Comparison of ENCODE assay signal across 22 cellular contexts in genomic region chr10:11887381-11888227, GRCh38.
DNase-seq lines count a peak whose midpoint lies in the region; ATAC-seq lines count a peak whose summit lies in the region.
"Had no signal": no experiment of that assay in that cellular context is flagged by ENCODE, and none has a peak within 500 bp of the region (broad histone marks: within the 10 kb centered on the region; RNA-seq: fewer than 3 reads in every experiment).

No MANE protein-coding gene starts in this region.

- H2BK120ac ChIP-seq in neuronal stem cell (ENCODE audit: low read depth, low read length), result no peak overlapping the region

- peak overlapping the region; percentile 76 for H3K23ac ChIP-seq in neuronal stem cell (ENCODE audit: low read depth, low read length, poor library complexity)

- no peak for ATAC-seq in activated T-helper 17 cell treated with anti-CD3 and anti-CD28 coated beads, Interleukin-2, amount 50 U/mL, for 72 hours (replicated peaks)
- ATAC-seq in GM18861 (IDR thresholded peaks at IDR 0.05; ENCODE audit: unreplicated experiment), result no peak
- ATAC-seq in HG03342 (IDR thresholded peaks at IDR 0.05; ENCODE audit: unreplicated experiment), result no peak
- ATAC-seq: natural killer cell had no signal

- no peak overlapping the region for H2BK5ac ChIP-seq in neuronal stem cell (ENCODE audit: low read length)

- H3K9me3 ChIP-seq in SJCRH30 (replicated peaks) (no peaks in the 10 kb centered on the region), neuronal stem cell (replicated peaks in 1 of 2; ENCODE audit: control insufficient read depth in 2 of 2, insufficient read depth in 1 of 2, low read depth in 1 of 2, low read length in 2 of 2) (no peaks in the 10 kb centered on the region)
- H3K9me3 ChIP-seq: breast epithelium, right atrium auricular region had no signal

- DNase-seq in NCI-H146 (lab: John Stamatoyannopoulos, UW) (peak; percentile 21), NCI-H146 treated with DMSO at 0.1 percent for 48 hours (lab: John Stamatoyannopoulos, UW; ENCODE audit: unreplicated experiment) (no peak), SJCRH30 (peak; percentile 80 to 84), neuronal stem cell (ENCODE audit: low spot score) (no peak)
- no peak for DNase-seq in activated CD4-positive, CD25-positive, alpha-beta regulatory T cell (lab: John Stamatoyannopoulos, UW)
- DNase-seq: activated naive CD4-positive, alpha-beta T cell treated with anti-CD3 and anti-CD28 coated beads for 36 hours; CD4-positive, alpha-beta memory T cell; EL; GOT3; KBM-7; midbrain; natural killer cell; NCI-H1436 treated with DMSO at 0.1 percent for 48 hours; Right ventricle myocardium superior; SW 1271; T-helper 9 cell had no signal

- H3K9ac ChIP-seq in neuronal stem cell (ENCODE audit: low read depth, low read length, poor library complexity), result no peak overlapping the region

- H3K27ac Mint-ChIP-seq in activated T-helper 17 cell treated with anti-CD3 and anti-CD28 coated beads, Interleukin-2, amount 50 U/mL, for 72 hours, result no peak overlapping the region
- H3K27ac Mint-ChIP-seq: activated naive CD4-positive, alpha-beta T cell treated with anti-CD3 and anti-CD28 coated beads for 36 hours; natural killer cell had no signal

- no peaks in the 10 kb centered on the region for H3K27me3 ChIP-seq in SJCRH30
- H3K27me3 ChIP-seq in neuronal stem cell (ENCODE audit: control insufficient read depth in 3 of 3, insufficient read depth in 3 of 3, low read depth in 1 of 3, low read length in 3 of 3), result no peaks in the 10 kb centered on the region
- H3K27me3 ChIP-seq: breast epithelium, right atrium auricular region had no signal

- H3K4me3 Mint-ChIP-seq in activated T-helper 17 cell treated with anti-CD3 and anti-CD28 coated beads, Interleukin-2, amount 50 U/mL, for 72 hours, result no peak overlapping the region
- H3K4me3 Mint-ChIP-seq: activated naive CD4-positive, alpha-beta T cell treated with anti-CD3 and anti-CD28 coated beads for 36 hours; CD4-positive, alpha-beta memory T cell; natural killer cell had no signal

- H3K36me3 Mint-ChIP-seq in activated T-helper 17 cell treated with anti-CD3 and anti-CD28 coated beads, Interleukin-2, amount 50 U/mL, for 72 hours (ENCODE audit: low read depth), result no peaks in the 10 kb centered on the region
- H3K36me3 Mint-ChIP-seq: CD4-positive, alpha-beta memory T cell; natural killer cell had no signal

- WGBS in neuronal stem cell (ENCODE audit: extremely low coverage in 2 of 2, insufficient read length in 2 of 2, insufficient replicate concordance in 1 of 2), 2 donors, result no CpG with 5 or more reads among the region's 16 CpGs

- peaks cover 3% of the 10 kb centered on the region for H3K4me1 Mint-ChIP-seq in activated T-helper 17 cell treated with anti-CD3 and anti-CD28 coated beads, Interleukin-2, amount 50 U/mL, for 72 hours

- no peak overlapping the region for H3K4me2 ChIP-seq in neuronal stem cell (ENCODE audit: insufficient read depth, low read length, poor library complexity, severe bottlenecking)

- H3K4me1 ChIP-seq in SJCRH30 (peaks cover 16% of the 10 kb centered on the region), neuronal stem cell (ENCODE audit: control insufficient read depth in 2 of 2, insufficient read depth in 1 of 2, low read depth in 1 of 2, low read length in 2 of 2) (no peaks in the 10 kb centered on the region)
- H3K4me1 ChIP-seq: breast epithelium had no signal

- peak overlapping the region; percentile 52 for H2BK12ac ChIP-seq in neuronal stem cell (ENCODE audit: low read length)

- H3K36me3 ChIP-seq in SJCRH30 (no peaks in the 10 kb centered on the region), neuronal stem cell (replicated peaks in 1 of 2; ENCODE audit: control insufficient read depth in 2 of 2, insufficient read depth in 2 of 2, low read length in 2 of 2) (no peaks in the 10 kb centered on the region)
- H3K36me3 ChIP-seq: breast epithelium, right atrium auricular region had no signal

- H3K9me3 Mint-ChIP-seq in activated T-helper 17 cell treated with anti-CD3 and anti-CD28 coated beads, Interleukin-2, amount 50 U/mL, for 72 hours, result no peaks in the 10 kb centered on the region
- H3K9me3 Mint-ChIP-seq: activated naive CD4-positive, alpha-beta T cell treated with anti-CD3 and anti-CD28 coated beads for 36 hours; CD4-positive, alpha-beta memory T cell; natural killer cell had no signal

- no peak overlapping the region for H2BK15ac ChIP-seq in neuronal stem cell (ENCODE audit: low read length)

- no peaks in the 10 kb centered on the region for H3K79me1 ChIP-seq in neuronal stem cell (ENCODE audit: low read depth, low read length)

- H3K4me3 ChIP-seq in SJCRH30 (no peak overlapping the region), neuronal stem cell (ENCODE audit: low read length in 2 of 2) (no peak overlapping the region)
- H3K4me3 ChIP-seq: breast epithelium, right atrium auricular region had no signal

- no peaks in the 10 kb centered on the region for H3K27me3 Mint-ChIP-seq in activated T-helper 17 cell treated with anti-CD3 and anti-CD28 coated beads, Interleukin-2, amount 50 U/mL, for 72 hours
- H3K27me3 Mint-ChIP-seq: CD4-positive, alpha-beta memory T cell had no signal

- H3K18ac ChIP-seq in neuronal stem cell (ENCODE audit: low read length), result peak overlapping the region; percentile 74

- peak overlapping the region; percentile 37 for H3K4ac ChIP-seq in neuronal stem cell (ENCODE audit: low read length)

- no peak overlapping the region for H4K8ac ChIP-seq in neuronal stem cell (ENCODE audit: low read depth, low read length)

- peak overlapping the region; percentile 31 for H3K14ac ChIP-seq in neuronal stem cell (ENCODE audit: low read length)

- no peak overlapping the region for H2AFZ ChIP-seq in neuronal stem cell (ENCODE audit: low read length)

- peak overlapping the region; percentile 85 for H2AK5ac ChIP-seq in neuronal stem cell (ENCODE audit: low read depth, low read length)

- H3K27ac ChIP-seq in SJCRH30, result peak overlapping the region; percentile 55
- no peak overlapping the region for H3K27ac ChIP-seq in neuronal stem cell (replicated peaks; ENCODE audit: low read length)
- H3K27ac ChIP-seq: 22Rv1, breast epithelium, right atrium auricular region had no signal

- no peak overlapping the region for H4K91ac ChIP-seq in neuronal stem cell (ENCODE audit: low read depth, low read length, poor library complexity)

Comparison
In these comparisons a context has a peak if more than half of its experiments do, and no peak if none do; other contexts are left out.
1. DNase-seq: peak in NCI-H146 (single experiment) and SJCRH30 (2 of 2); none in NCI-H146 treated with DMSO at 0.1 percent for 48 hours (single experiment), neuronal stem cell (single experiment) and activated CD4-positive, CD25-positive, alpha-beta regulatory T cell (0 of 4).